26 cellular contexts compared by ENCODE assay signal in the genomic region with DNA sequence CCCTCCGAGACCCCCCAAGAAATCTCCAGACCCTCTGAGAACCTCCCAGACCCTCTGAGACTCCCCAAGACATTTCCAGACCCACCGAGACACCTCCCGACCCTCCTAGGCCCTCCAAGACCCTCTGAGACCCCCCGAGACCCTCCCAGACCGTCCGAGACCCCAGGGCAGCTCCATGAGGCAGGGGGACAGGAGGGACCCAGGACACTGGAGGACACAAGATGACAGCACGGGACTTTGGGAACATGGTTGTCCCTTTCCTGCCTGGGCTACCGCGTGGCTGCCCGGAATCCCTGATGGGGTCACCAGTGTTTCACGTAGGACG. TPM values are rescaled to one million over a fixed set of nuclear protein-coding genes. Genes with fewer than 3 reads are reported as not detected.
A peak's percentile ranks its signal among the peaks of the same experiment; 100 is the strongest.
DNase-seq lines count a peak whose midpoint lies in the region; ATAC-seq and TF ChIP-seq lines count a peak whose summit lies in the region.
"Had no signal": no experiment of that assay in that cellular context is flagged by ENCODE, and none has a peak within 500 bp of the region (broad histone marks: within the 10 kb centered on the region; RNA-seq: fewer than 3 reads in every experiment).

No MANE protein-coding gene starts in this region.

- no peak overlapping the region for H3K27ac ChIP-seq in SK-N-SH (ENCODE audit: low read depth in 2 of 2, low read length in 1 of 2)
- H3K27ac ChIP-seq in skeletal muscle tissue (ENCODE audit: low read depth, low read length), result peak overlapping the region; percentile 25
- H3K27ac ChIP-seq: 22Rv1, BLaER1, cardiac muscle cell, HL-60, stomach had no signal

- TF ChIP-seq CTCF in SK-N-SH (IDR thresholded peaks at IDR 0.05), result no peak

- peak overlapping the region; percentile 35 for H3K27ac Mint-ChIP-seq in memory B cell
- H3K27ac Mint-ChIP-seq: activated CD4-positive, alpha-beta T cell treated with anti-CD3 and anti-CD28 coated beads for 36 hours; activated T-helper 2 cell treated with anti-CD3 and anti-CD28 coated beads, Interferon-gamma antibody, Interleukin-2, Interleukin-4, amounts not matched to agents 10 μg/mL and 5 μg/mL and 100 μg/mL, durations not matched to agents 14 hours and 24 hours and 36 hours had no signal

- peaks cover 20% of the 10 kb centered on the region for H3K36me3 Mint-ChIP-seq in memory B cell

- no peak overlapping the region for H2AFZ ChIP-seq in SK-N-SH (ENCODE audit: low read depth)

- H3K4me3 Mint-ChIP-seq in memory B cell, result no peak overlapping the region
- H3K4me3 Mint-ChIP-seq: activated CD4-positive, alpha-beta T cell treated with anti-CD3 and anti-CD28 coated beads for 36 hours had no signal

- H3K4me3 ChIP-seq in SK-N-SH (ENCODE audit: low read depth in 2 of 2, low read length in 1 of 2) (no peak overlapping the region), skeletal muscle tissue (ENCODE audit: low read length in 3 of 3) (no peak overlapping the region)
- H3K4me3 ChIP-seq: BLaER1, cardiac muscle cell, smooth muscle cell, stomach, upper lobe of left lung had no signal

- H3K36me3 ChIP-seq in SK-N-SH (replicated peaks in 1 of 2; ENCODE audit: control insufficient read depth in 1 of 2, insufficient read depth in 2 of 2, low read length in 1 of 2) (peaks cover 6 to 68% of the 10 kb centered on the region in 2 experiments), skeletal muscle tissue (ENCODE audit: control insufficient read depth in 3 of 3, insufficient read depth in 3 of 3, low read length in 3 of 3) (peaks cover 43 to 49% (median 44%) of the 10 kb centered on the region in 3 donors)

- no peaks in the 10 kb centered on the region for H3K27me3 ChIP-seq in SK-N-SH (ENCODE audit: insufficient read depth)
- H3K27me3 ChIP-seq in skeletal muscle tissue (ENCODE audit: control insufficient read depth in 3 of 3, insufficient read depth in 3 of 3, low read length in 3 of 3), result no peaks in the 10 kb centered on the region
- H3K27me3 ChIP-seq: BLaER1, cardiac muscle cell, stomach, upper lobe of left lung had no signal

- H3K9ac ChIP-seq in SK-N-SH (no peak overlapping the region), skeletal muscle tissue (ENCODE audit: low read depth in 1 of 3, low read length in 3 of 3) (peak overlapping the region in 1 of 3 donors; percentile 40)
- H3K9ac ChIP-seq: BLaER1 had no signal

- TF ChIP-seq EP300 in SK-N-SH (IDR thresholded peaks at IDR 0.05; ENCODE audit: borderline replicate concordance in 1 of 2, low read depth in 1 of 2, low read length in 1 of 2), result no peak
- TF ChIP-seq EP300 in Ishikawa (IDR thresholded peaks at IDR 0.05; ENCODE audit: borderline replicate concordance), result no peak

- H3K9me3 ChIP-seq in SK-N-SH (no peaks in the 10 kb centered on the region), skeletal muscle tissue (ENCODE audit: control insufficient read depth in 3 of 3, low read length in 3 of 3) (no peaks in the 10 kb centered on the region)
- H3K9me3 ChIP-seq: BLaER1, stomach, upper lobe of left lung had no signal

- H3K4me1 ChIP-seq in SK-N-SH (ENCODE audit: control insufficient read depth in 1 of 2, insufficient read depth in 2 of 2, low read depth in 1 of 2, low read length in 1 of 2) (peaks cover 0 to 20% of the 10 kb centered on the region in 2 experiments; a peak in 1 of 4 replicates), skeletal muscle tissue (ENCODE audit: control insufficient read depth in 3 of 3, insufficient read depth in 3 of 3, low read length in 3 of 3) (peaks cover 36 to 50% (median 44%) of the 10 kb centered on the region in 3 donors)

- peaks cover 55% of the 10 kb centered on the region for H3K79me2 ChIP-seq in SK-N-SH (ENCODE audit: insufficient read depth)

- no peaks in the 10 kb centered on the region for H3F3A ChIP-seq in SK-N-SH (replicated peaks; ENCODE audit: insufficient read depth)

- no peak for ATAC-seq in SK-N-SH treated with all-trans-retinoic acid at 6 μM for 48 hours
- no peak for ATAC-seq in memory B cell (ENCODE audit: low read depth)
- ATAC-seq: activated CD4-positive, alpha-beta T cell treated with anti-CD3 and anti-CD28 coated beads for 36 hours had no signal

- WGBS in SK-N-SH (ENCODE audit: low lambda C conversion rate), result 94% methylated on average over 11 of the region's 12 CpGs

- no peak overlapping the region for H3K4me2 ChIP-seq in SK-N-SH
- H3K4me2 ChIP-seq: BLaER1, smooth muscle cell had no signal

- DNase-seq in SK-N-SH (peak; percentile 24), memory B cell (ENCODE audit: low spot score in 2 of 2) (no peak), A172 (ENCODE audit: low spot score) (no peak), HCEC 1CT (no peak), AG08396 (ENCODE audit: low spot score) (no peak)
- DNase-seq: activated CD4-positive, alpha-beta T cell treated with anti-CD3 and anti-CD28 coated beads for 36 hours; erythroblast; foreskin melanocyte; hypothalamus; NCI-H1417; NCI-H2107; NCI-H510A treated with DMSO at 0.1 percent for 48 hours; RPMI8226; stimulated activated CD4-positive, alpha-beta T cell treated with anti-CD3 and anti-CD28 coated beads, Interleukin-4, amount 100 ng/mL, for 24 hours; stomach had no signal

- TF ChIP-seq RAD21 in SK-N-SH (IDR thresholded peaks at IDR 0.05; ENCODE audit: low read length), result no peak
- no peak for TF ChIP-seq RAD21 in Ishikawa (IDR thresholded peaks at IDR 0.05; ENCODE audit: low read depth)

- no peaks in the 10 kb centered on the region for H3K9me3 Mint-ChIP-seq in memory B cell
- H3K9me3 Mint-ChIP-seq: activated T-helper 2 cell treated with anti-CD3 and anti-CD28 coated beads, Interferon-gamma antibody, Interleukin-2, Interleukin-4, amounts not matched to agents 10 μg/mL and 5 μg/mL and 100 μg/mL, durations not matched to agents 14 hours and 24 hours and 36 hours had no signal

- POLR2A ChIA-PET in SK-N-SH (lab: Yijun Ruan, JAX), result no interaction called here

- CTCF ChIA-PET in SK-N-SH (lab: Yijun Ruan, JAX), result interaction anchor here (0.9 kb wide), 1 partner anchor 71 kb away, joined by 3 read pairs; no protein-coding TSS in a partner anchor

- H3K27me3 Mint-ChIP-seq in memory B cell, result no peaks in the 10 kb centered on the region
- H3K27me3 Mint-ChIP-seq: activated CD4-positive, alpha-beta T cell treated with anti-CD3 and anti-CD28 coated beads for 36 hours; naive thymus-derived CD4-positive, alpha-beta T cell had no signal

- H3K4me1 Mint-ChIP-seq in memory B cell, result peaks cover 9% of the 10 kb centered on the region

- peaks cover 61% of the 10 kb centered on the region for H4K20me1 ChIP-seq in SK-N-SH (ENCODE audit: insufficient read depth)

- no peaks in the 10 kb centered on the region for H3K9me2 ChIP-seq in SK-N-SH

TF ChIP-seq in SK-N-SH, 30 proteins besides CTCF, POLR2A, EP300 and RAD21 (continues in another document):
- TF ChIP-seq RCOR1 (IDR thresholded peaks at IDR 0.05; ENCODE audit: low read length) (no peak), SIN3A (IDR thresholded peaks at IDR 0.05; ENCODE audit: borderline replicate concordance, low read depth, low read length) (no peak), GABPA (IDR thresholded peaks at IDR 0.05; ENCODE audit: low read depth) (no peak)

TF ChIP-seq in SK-N-SH treated with all-trans-retinoic acid at 6 μM for 48 hours, 23 proteins besides CTCF, POLR2A, EP300 and RAD21 (continues in another document):
- TF ChIP-seq ZFP3 (CRISPR knock-in tag; IDR thresholded peaks at IDR 0.05) (no peak), ESRRG (CRISPR knock-in tag; IDR thresholded peaks at IDR 0.05) (no peak), OSR1 (CRISPR knock-in tag; IDR thresholded peaks at IDR 0.05) (no peak), ZNF70 (CRISPR knock-in tag; IDR thresholded peaks at IDR 0.05) (no peak)

TF ChIP-seq in Ishikawa, 13 proteins besides CTCF, POLR2A, EP300 and RAD21:
- TF ChIP-seq ZBTB7A (IDR thresholded peaks at IDR 0.05; ENCODE audit: low read depth), result 0 out of 2 replicates have a peak, but pooled peaks have one; percentile 25
- no peak for TF ChIP-seq NFIC (IDR thresholded peaks at IDR 0.05)

RNA-seq across cellular contexts. Expression of a gene that starts 10.3 kb away (rescaled TPM):
- polyA plus RNA-seq in SK-N-SH (2012; rRNA removed), result 158 and 183 TPM in 2 replicates
- 73.8 and 122 TPM in 2 replicates for polyA plus RNA-seq in SK-N-SH (2012; cell fraction: cytosol; rRNA removed)
- 419 and 467 TPM in 2 replicates for polyA plus RNA-seq in SK-N-SH (2012; cell fraction: nucleus; rRNA removed)
- total RNA-seq in skeletal muscle tissue, result 109 TPM
- 166 and 240 TPM in 2 replicates for total RNA-seq in A172 (2014; rRNA removed; shearing (Covaris generic))

RNA-seq across cellular contexts. Expression of a gene that starts 51.1 kb away (rescaled TPM):
- 123 and 128 TPM in 2 replicates for polyA plus RNA-seq in SK-N-SH (2012; rRNA removed)
- polyA plus RNA-seq in SK-N-SH (2012; cell fraction: cytosol; rRNA removed), result 64.4 and 85.4 TPM in 2 replicates
- 196 and 274 TPM in 2 replicates for polyA plus RNA-seq in SK-N-SH (2012; cell fraction: nucleus; rRNA removed)
- 24.5 TPM for total RNA-seq in skeletal muscle tissue
- 80.9 and 100 TPM in 2 replicates for total RNA-seq in A172 (2014; rRNA removed; shearing (Covaris generic))
